8 cellular contexts compared by ENCODE assay signal in the genomic region with DNA sequence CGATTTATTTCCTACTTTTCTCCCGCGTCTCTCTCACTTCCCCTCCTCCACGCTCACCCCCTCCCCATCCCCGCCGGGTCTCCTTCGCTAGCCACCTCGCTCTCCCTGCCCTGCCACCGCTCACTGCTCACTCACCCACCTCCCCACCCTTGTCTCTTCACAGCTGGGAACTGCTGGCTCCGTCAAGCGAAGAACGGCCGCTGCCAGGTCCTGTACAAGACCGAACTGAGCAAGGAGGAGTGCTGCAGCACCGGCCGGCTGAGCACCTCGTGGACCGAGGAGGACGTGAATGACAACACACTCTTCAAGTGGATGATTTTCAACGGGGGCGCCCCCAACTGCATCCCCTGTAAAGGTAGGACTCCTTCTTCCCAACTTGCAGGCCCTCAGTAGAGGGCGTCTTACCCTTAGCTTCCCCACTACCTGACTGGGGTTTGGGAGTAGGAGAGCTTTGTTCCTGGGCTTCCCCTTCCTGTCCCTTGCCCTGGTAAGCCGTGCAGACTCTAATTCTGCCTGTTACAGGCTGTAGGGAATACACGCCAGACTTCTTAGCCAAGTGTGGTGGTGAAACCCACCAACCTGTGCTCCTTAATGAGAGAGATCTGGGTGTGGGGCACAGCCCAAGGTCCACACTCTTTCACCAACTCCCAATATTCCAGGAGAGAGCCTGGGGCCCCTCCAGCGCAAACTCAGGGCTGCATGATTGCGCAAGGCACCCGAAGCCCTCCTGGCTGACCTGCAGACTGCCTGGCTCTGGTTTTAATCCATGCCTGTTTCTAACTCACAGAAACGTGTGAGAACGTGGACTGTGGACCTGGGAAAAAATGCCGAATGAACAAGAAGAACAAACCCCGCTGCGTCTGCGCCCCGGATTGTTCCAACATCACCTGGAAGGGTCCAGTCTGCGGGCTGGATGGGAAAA. TPM values are rescaled to one million over a fixed set of nuclear protein-coding genes. Genes with fewer than 3 reads are reported as not detected.
A peak's percentile ranks its signal among the peaks of the same experiment; 100 is the strongest.
DNase-seq lines count a peak whose midpoint lies in the region; ATAC-seq, FAIRE-seq and TF ChIP-seq lines count a peak whose summit lies in the region.

No MANE protein-coding gene starts in this region.

- peak; percentile 20 for DNase-seq in AG20443 (ENCODE audit: low spot score)
- DNase-seq in HAP-1 (ENCODE audit: low spot score in 2 of 2): peak; percentile 17 to 32
- peak; percentile 72 for DNase-seq in activated CD4-positive, alpha-beta T cell treated with anti-CD3 and anti-CD28 coated beads, Interleukin-2, amount 10 ng/mL, durations not matched to agents 24 days and 14 days
- DNase-seq in esophagus squamous epithelium (lab: John Stamatoyannopoulos, UW): no peak
- DNase-seq in myocyte (ENCODE audit: low read depth): peak; percentile 28
- no peak for DNase-seq in GM12892 (ENCODE audit: insufficient read length)
- no peak for DNase-seq in stimulated activated CD4-positive, alpha-beta T cell treated with anti-CD3 and anti-CD28 coated beads, Interleukin-1b, Interleukin-23, amount 100 ng/mL, for 48 hours

- H3K27me3 ChIP-seq in HAP-1 (ENCODE audit: low read depth) (peaks cover 54% of the 10 kb centered on the region), esophagus squamous epithelium (peaks cover 0 to 42% (median 0%) of the 10 kb centered on the region in 4 donors)

- H3K4me3 ChIP-seq in HAP-1: no peak overlapping the region
- peak overlapping the region; percentile 39 to 78 (median 68) for H3K4me3 ChIP-seq in esophagus squamous epithelium

- H3K36me3 Mint-ChIP-seq in activated CD4-positive, alpha-beta T cell treated with anti-CD3 and anti-CD28 coated beads, Interleukin-2, amount 10 ng/mL, durations not matched to agents 24 days and 14 days (ENCODE audit: low read depth): no peaks in the 10 kb centered on the region

- peaks cover 60% of the 10 kb centered on the region for H3K27me3 Mint-ChIP-seq in activated CD4-positive, alpha-beta T cell treated with anti-CD3 and anti-CD28 coated beads, Interleukin-2, amount 10 ng/mL, durations not matched to agents 24 days and 14 days

- intact Hi-C loops in activated CD4-positive, alpha-beta T cell treated with anti-CD3 and anti-CD28 coated beads, Interleukin-2, amount 10 ng/mL, durations not matched to agents 24 days and 14 days (cut with micrococcal nuclease): loop anchor here (1.0 to 10.0 kb wide), 4 partner anchors 77 to 829 kb away; a partner anchor contains a TSS
- intact Hi-C loops in esophagus squamous epithelium (cut with DNase I): loop anchor here (5.0 kb wide), 1 partner anchor 734 kb away; no protein-coding TSS in a partner anchor

- no peak for FAIRE-seq in GM12892 (lab: Jason Lieb, UNC)

- ATAC-seq in HG03571 (IDR thresholded peaks at IDR 0.05; ENCODE audit: unreplicated experiment): no peak

- H3K4me1 ChIP-seq in HAP-1 (no peaks in the 10 kb centered on the region; the same call in 1 of the 2 replicates), esophagus squamous epithelium (peaks cover 11 to 53% (median 22%) of the 10 kb centered on the region in 3 donors)

- peaks cover 32% of the 10 kb centered on the region for H3K4me1 Mint-ChIP-seq in activated CD4-positive, alpha-beta T cell treated with anti-CD3 and anti-CD28 coated beads, Interleukin-2, amount 10 ng/mL, durations not matched to agents 24 days and 14 days

- H3K9me3 ChIP-seq in HAP-1 (no peaks in the 10 kb centered on the region), esophagus squamous epithelium (no peaks in the 10 kb centered on the region)

- peak overlapping the region; percentile 35 to 75 (median 62) for H3K27ac ChIP-seq in esophagus squamous epithelium

- 7 to 44% methylated on average over 18 to 20 of the region's 35 CpGs for WGBS in esophagus squamous epithelium, 2 donors

- no peaks in the 10 kb centered on the region for H3K36me3 ChIP-seq in HAP-1 (replicated peaks)
- peaks cover 0 to 4% (median 0%) of the 10 kb centered on the region in 3 donors for H3K36me3 ChIP-seq in esophagus squamous epithelium

- peak overlapping the region; percentile 84 for H3K27ac Mint-ChIP-seq in activated CD4-positive, alpha-beta T cell treated with anti-CD3 and anti-CD28 coated beads, Interleukin-2, amount 10 ng/mL, durations not matched to agents 24 days and 14 days

- no peak for TF ChIP-seq POLR2A in esophagus squamous epithelium (IDR thresholded peaks at IDR 0.05)
- no peak for TF ChIP-seq POLR2A in GM12892 (IDR thresholded peaks at IDR 0.05; ENCODE audit: low read depth, low read length)

- peak overlapping the region; percentile 89 for H3K4me3 Mint-ChIP-seq in activated CD4-positive, alpha-beta T cell treated with anti-CD3 and anti-CD28 coated beads, Interleukin-2, amount 10 ng/mL, durations not matched to agents 24 days and 14 days

- peak in 1 of 6 experiments; percentile 19 for TF ChIP-seq CTCF in esophagus squamous epithelium (IDR thresholded peaks at IDR 0.05)

- H3K9me3 Mint-ChIP-seq in activated CD4-positive, alpha-beta T cell treated with anti-CD3 and anti-CD28 coated beads, Interleukin-2, amount 10 ng/mL, durations not matched to agents 24 days and 14 days: no peaks in the 10 kb centered on the region

- in situ Hi-C loops in HAP-1 (cut with MboI; ENCODE audit: low sequenced_read_pairs): no loop called here

RNA-seq across cellular contexts. Expression of a gene that starts 2.5 kb away (rescaled TPM):
- 0.33 and 0.75 TPM in 2 replicates for total RNA-seq in activated CD4-positive, alpha-beta T cell treated with anti-CD3 and anti-CD28 coated beads, Interleukin-2, amount 10 ng/mL, durations not matched to agents 24 days and 14 days
- total RNA-seq in esophagus squamous epithelium (10 to 100 TPM in 1 of 4 donors, 1 to 10 TPM in 3; 1.6 to 11.3 (median 3.3) TPM), myocyte (29.9 and 75.0 TPM in 2 replicates)
- 42.6 TPM for polyA plus RNA-seq in myocyte (2012)
- polyA plus RNA-seq in GM12892 (2012; ENCODE audit: missing spikeins): not detected

Comparison
In these comparisons a context has a peak if more than half of its experiments do, and no peak if none do; other contexts are left out.
1. DNase-seq: peak in AG20443 (single experiment), HAP-1 (2 of 2), activated CD4-positive, alpha-beta T cell treated with anti-CD3 and anti-CD28 coated beads, Interleukin-2, amount 10 ng/mL, durations not matched to agents 24 days and 14 days (single experiment) and myocyte (single experiment); none in esophagus squamous epithelium (single experiment), GM12892 (single experiment) and stimulated activated CD4-positive, alpha-beta T cell treated with anti-CD3 and anti-CD28 coated beads, Interleukin-1b, Interleukin-23, amount 100 ng/mL, for 48 hours (single experiment).